ENCODE assay signal across 1 cellular context in genomic region chr15:90401499-90401898, GRCh38.
TF ChIP-seq lines count a peak whose summit lies in the region.

No MANE protein-coding gene starts in this region.

TF ChIP-seq in SK-N-SH, 30 proteins besides CTCF, POLR2A, EP300 and RAD21 (continued from another document):
- TF ChIP-seq REST (IDR thresholded peaks at IDR 0.05; ENCODE audit: low read depth, low read length) (no peak), NFIC (IDR thresholded peaks at IDR 0.05; ENCODE audit: borderline replicate concordance) (no peak), YY1 (IDR thresholded peaks at IDR 0.05; ENCODE audit: low read depth) (no peak), JUND (IDR thresholded peaks at IDR 0.05) (no peak)
TF ChIP-seq in SK-N-SH: peak in this region for 0.
